ENCODE assay signal across 1 cellular context in the genomic region with DNA sequence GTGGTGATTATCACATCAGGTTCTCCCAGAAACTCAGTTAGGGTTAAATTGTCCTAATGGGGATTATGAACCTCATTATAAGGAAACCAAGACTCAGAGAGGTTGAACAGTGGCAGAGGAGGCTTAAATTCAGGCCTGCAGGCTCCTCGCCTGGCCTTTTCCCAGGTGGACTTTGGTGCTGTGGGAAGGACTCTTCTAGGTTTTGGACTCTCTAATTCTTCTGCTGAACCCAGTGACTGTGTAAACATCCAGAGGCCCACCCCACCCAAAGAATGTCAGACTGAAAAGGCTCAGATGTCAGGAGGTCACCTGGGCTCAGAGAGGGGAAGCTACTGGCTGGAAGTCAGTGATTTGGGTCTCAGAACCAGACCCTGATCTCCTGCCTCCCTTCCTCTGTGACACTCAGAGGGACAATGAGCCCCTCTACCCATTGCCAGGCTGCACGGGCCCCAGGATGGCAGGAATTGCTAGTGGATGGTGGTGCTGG.
TF ChIP-seq lines count a peak whose summit lies in the region.

No MANE protein-coding gene starts in this region.

TF ChIP-seq in HepG2, 621 proteins besides CTCF, POLR2A, EP300 and RAD21 (continued from another document and continues in another):
- TF ChIP-seq, protein P1, sequence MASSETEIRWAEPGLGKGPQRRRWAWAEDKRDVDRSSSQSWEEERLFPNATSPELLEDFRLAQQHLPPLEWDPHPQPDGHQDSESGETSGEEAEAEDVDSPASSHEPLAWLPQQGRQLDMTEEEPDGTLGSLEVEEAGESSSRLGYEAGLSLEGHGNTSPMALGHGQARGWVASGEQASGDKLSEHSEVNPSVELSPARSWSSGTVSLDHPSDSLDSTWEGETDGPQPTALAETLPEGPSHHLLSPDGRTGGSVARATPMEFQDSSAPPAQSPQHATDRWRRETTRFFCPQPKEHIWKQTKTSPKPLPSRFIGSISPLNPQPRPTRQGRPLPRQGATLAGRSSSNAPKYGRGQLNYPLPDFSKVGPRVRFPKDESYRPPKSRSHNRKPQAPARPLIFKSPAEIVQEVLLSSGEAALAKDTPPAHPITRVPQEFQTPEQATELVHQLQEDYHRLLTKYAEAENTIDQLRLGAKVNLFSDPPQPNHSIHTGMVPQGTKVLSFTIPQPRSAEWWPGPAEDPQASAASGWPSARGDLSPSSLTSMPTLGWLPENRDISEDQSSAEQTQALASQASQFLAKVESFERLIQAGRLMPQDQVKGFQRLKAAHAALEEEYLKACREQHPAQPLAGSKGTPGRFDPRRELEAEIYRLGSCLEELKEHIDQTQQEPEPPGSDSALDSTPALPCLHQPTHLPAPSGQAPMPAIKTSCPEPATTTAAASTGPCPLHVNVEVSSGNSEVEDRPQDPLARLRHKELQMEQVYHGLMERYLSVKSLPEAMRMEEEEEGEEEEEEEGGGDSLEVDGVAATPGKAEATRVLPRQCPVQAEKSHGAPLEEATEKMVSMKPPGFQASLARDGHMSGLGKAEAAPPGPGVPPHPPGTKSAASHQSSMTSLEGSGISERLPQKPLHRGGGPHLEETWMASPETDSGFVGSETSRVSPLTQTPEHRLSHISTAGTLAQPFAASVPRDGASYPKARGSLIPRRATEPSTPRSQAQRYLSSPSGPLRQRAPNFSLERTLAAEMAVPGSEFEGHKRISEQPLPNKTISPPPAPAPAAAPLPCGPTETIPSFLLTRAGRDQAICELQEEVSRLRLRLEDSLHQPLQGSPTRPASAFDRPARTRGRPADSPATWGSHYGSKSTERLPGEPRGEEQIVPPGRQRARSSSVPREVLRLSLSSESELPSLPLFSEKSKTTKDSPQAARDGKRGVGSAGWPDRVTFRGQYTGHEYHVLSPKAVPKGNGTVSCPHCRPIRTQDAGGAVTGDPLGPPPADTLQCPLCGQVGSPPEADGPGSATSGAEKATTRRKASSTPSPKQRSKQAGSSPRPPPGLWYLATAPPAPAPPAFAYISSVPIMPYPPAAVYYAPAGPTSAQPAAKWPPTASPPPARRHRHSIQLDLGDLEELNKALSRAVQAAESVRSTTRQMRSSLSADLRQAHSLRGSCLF (CRISPR knock-in tag; IDR thresholded peaks at IDR 0.05; ENCODE audit: borderline replicate concordance) = no peak
- TF ChIP-seq TCF7L2 (IDR thresholded peaks at IDR 0.05; ENCODE audit: low read depth, low read length) (no peak), GPBP1L1 (CRISPR knock-in tag; IDR thresholded peaks at IDR 0.05) (no peak), MEF2D (CRISPR knock-in tag; IDR thresholded peaks at IDR 0.05) (peak; percentile 43; the same call in 1 of the 2 replicates), YEATS4 (CRISPR knock-in tag; IDR thresholded peaks at IDR 0.05; ENCODE audit: borderline replicate concordance) (no peak), ZNF160 (CRISPR knock-in tag; IDR thresholded peaks at IDR 0.05) (0 out of 2 replicates have a peak, but pooled peaks have one; percentile 26), SOX6 (IDR thresholded peaks at IDR 0.05) (no peak), SOX6 (CRISPR knock-in tag; IDR thresholded peaks at IDR 0.05) (peak; percentile 86), ZSCAN9 (CRISPR knock-in tag; IDR thresholded peaks at IDR 0.05; ENCODE audit: borderline replicate concordance) (no peak), E2F2 (CRISPR knock-in tag; IDR thresholded peaks at IDR 0.05; ENCODE audit: borderline replicate concordance) (no peak), HDAC6 (IDR thresholded peaks at IDR 0.05; ENCODE audit: low read depth, low read length) (no peak), ZNF709 (CRISPR knock-in tag; IDR thresholded peaks at IDR 0.05) (no peak), SMAD1 (CRISPR knock-in tag; IDR thresholded peaks at IDR 0.05; ENCODE audit: borderline replicate concordance, low read depth) (no peak), NAIF1 (CRISPR knock-in tag; IDR thresholded peaks at IDR 0.05; ENCODE audit: borderline replicate concordance) (no peak), ZFP91 (CRISPR knock-in tag; IDR thresholded peaks at IDR 0.05; ENCODE audit: borderline replicate concordance) (no peak), MED1 (CRISPR knock-in tag; IDR thresholded peaks at IDR 0.05) (peak; percentile 70), SMYD3 (CRISPR knock-in tag; IDR thresholded peaks at IDR 0.05) (no peak), ZSCAN21 (CRISPR knock-in tag; IDR thresholded peaks at IDR 0.05; ENCODE audit: borderline replicate concordance) (no peak), UBTF (CRISPR knock-in tag; IDR thresholded peaks at IDR 0.05) (no peak), SUZ12 (IDR thresholded peaks at IDR 0.05; ENCODE audit: low read depth, low read length) (no peak), ZNF343 (CRISPR knock-in tag; IDR thresholded peaks at IDR 0.05) (no peak), TP53 (CRISPR knock-in tag; conservative IDR thresholded peaks at IDR 0.05) (no peak), ZNF143 (CRISPR knock-in tag; IDR thresholded peaks at IDR 0.05) (no peak), ZNF567 (CRISPR knock-in tag; IDR thresholded peaks at IDR 0.05; ENCODE audit: borderline replicate concordance) (no peak), RFXAP (CRISPR knock-in tag; IDR thresholded peaks at IDR 0.05; ENCODE audit: borderline replicate concordance) (no peak), ZNF577 (CRISPR knock-in tag; IDR thresholded peaks at IDR 0.05; ENCODE audit: borderline replicate concordance, low read depth) (no peak), FOXA3 (CRISPR knock-in tag; IDR thresholded peaks at IDR 0.05) (peak; percentile 94), CBX5 (CRISPR knock-in tag; IDR thresholded peaks at IDR 0.05; ENCODE audit: borderline replicate concordance) (no peak; the same call in 1 of the 2 replicates), BRD4 (CRISPR knock-in tag; IDR thresholded peaks at IDR 0.05) (no peak), ZNF724P (CRISPR knock-in tag; IDR thresholded peaks at IDR 0.05; ENCODE audit: borderline replicate concordance) (no peak), ZNF350 (CRISPR knock-in tag; IDR thresholded peaks at IDR 0.05; ENCODE audit: borderline replicate concordance, low read depth) (no peak), HNRNPK (IDR thresholded peaks at IDR 0.05; ENCODE audit: low read depth, low read length, poor library complexity, severe bottlenecking) (no peak), NRL (CRISPR knock-in tag; IDR thresholded peaks at IDR 0.05; ENCODE audit: borderline replicate concordance) (no peak), CERS6 (CRISPR knock-in tag; IDR thresholded peaks at IDR 0.05) (no peak), MYPOP (CRISPR knock-in tag; IDR thresholded peaks at IDR 0.05) (0 out of 2 replicates have a peak, but pooled peaks have one; percentile 43), SALL2 (CRISPR knock-in tag; IDR thresholded peaks at IDR 0.05) (no peak), ZNF12 (CRISPR knock-in tag; IDR thresholded peaks at IDR 0.05) (no peak), PHF21A (CRISPR knock-in tag; IDR thresholded peaks at IDR 0.05) (peak; percentile 72; the same call in 1 of the 2 replicates), MAFF (IDR thresholded peaks at IDR 0.05; ENCODE audit: low read depth, low read length) (no peak; the same call in 1 of the 2 replicates), GZF1 (CRISPR knock-in tag; IDR thresholded peaks at IDR 0.05) (no peak), DNMT1 (CRISPR knock-in tag; IDR thresholded peaks at IDR 0.05) (no peak), XBP1 (CRISPR knock-in tag; IDR thresholded peaks at IDR 0.05) (no peak), CHD2 (IDR thresholded peaks at IDR 0.05; ENCODE audit: low read depth, low read length) (no peak), ZBTB21 (CRISPR knock-in tag; IDR thresholded peaks at IDR 0.05) (no peak), GTF2F1 (IDR thresholded peaks at IDR 0.05; ENCODE audit: low read length) (no peak), ZNF414 (CRISPR knock-in tag; IDR thresholded peaks at IDR 0.05) (no peak), ZNF766 (CRISPR knock-in tag; IDR thresholded peaks at IDR 0.05; ENCODE audit: borderline replicate concordance) (no peak)
- TF ChIP-seq, protein P2, sequence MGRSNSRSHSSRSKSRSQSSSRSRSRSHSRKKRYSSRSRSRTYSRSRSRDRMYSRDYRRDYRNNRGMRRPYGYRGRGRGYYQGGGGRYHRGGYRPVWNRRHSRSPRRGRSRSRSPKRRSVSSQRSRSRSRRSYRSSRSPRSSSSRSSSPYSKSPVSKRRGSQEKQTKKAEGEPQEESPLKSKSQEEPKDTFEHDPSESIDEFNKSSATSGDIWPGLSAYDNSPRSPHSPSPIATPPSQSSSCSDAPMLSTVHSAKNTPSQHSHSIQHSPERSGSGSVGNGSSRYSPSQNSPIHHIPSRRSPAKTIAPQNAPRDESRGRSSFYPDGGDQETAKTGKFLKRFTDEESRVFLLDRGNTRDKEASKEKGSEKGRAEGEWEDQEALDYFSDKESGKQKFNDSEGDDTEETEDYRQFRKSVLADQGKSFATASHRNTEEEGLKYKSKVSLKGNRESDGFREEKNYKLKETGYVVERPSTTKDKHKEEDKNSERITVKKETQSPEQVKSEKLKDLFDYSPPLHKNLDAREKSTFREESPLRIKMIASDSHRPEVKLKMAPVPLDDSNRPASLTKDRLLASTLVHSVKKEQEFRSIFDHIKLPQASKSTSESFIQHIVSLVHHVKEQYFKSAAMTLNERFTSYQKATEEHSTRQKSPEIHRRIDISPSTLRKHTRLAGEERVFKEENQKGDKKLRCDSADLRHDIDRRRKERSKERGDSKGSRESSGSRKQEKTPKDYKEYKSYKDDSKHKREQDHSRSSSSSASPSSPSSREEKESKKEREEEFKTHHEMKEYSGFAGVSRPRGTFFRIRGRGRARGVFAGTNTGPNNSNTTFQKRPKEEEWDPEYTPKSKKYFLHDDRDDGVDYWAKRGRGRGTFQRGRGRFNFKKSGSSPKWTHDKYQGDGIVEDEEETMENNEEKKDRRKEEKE (IDR thresholded peaks at IDR 0.05) = no peak
